Comparison of ENCODE assay signal across 10 cellular contexts in the genomic region with DNA sequence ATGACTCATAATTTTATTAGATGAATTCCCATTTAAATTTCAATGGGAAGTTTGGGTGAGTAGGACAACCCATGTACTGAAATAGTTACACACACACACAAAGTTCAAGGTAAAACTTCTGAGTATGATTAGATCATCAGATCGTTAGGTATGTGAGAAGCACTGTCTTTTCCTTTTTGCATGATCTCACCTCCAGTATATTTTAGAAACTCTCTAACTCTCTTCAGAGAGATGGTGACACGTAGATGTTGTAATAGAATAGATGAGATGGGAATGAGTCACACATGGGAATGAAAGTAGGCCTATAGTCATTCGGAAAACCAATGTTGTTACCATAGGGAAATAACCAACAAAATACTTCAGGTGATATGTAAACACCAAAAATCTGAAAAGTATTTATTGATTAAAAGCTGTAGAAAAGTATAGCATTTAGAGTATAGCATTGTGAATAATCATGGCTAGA. TPM values are rescaled to one million over a fixed set of nuclear protein-coding genes. Genes with fewer than 3 reads are reported as not detected.
DNase-seq lines count a peak whose midpoint lies in the region; ATAC-seq and TF ChIP-seq lines count a peak whose summit lies in the region.
"Had no signal": no experiment of that assay in that cellular context is flagged by ENCODE, and none has a peak within 500 bp of the region (broad histone marks: within the 10 kb centered on the region; RNA-seq: fewer than 3 reads in every experiment).

No MANE protein-coding gene starts in this region.

- no peak overlapping the region for H3K27ac Mint-ChIP-seq in T-cell
- no peak overlapping the region for H3K27ac Mint-ChIP-seq in activated CD4-positive, alpha-beta T cell treated with anti-CD3 and anti-CD28 coated beads, Interleukin-2, amount 10 ng/mL, durations not matched to agents 24 days and 14 days

- peak; percentile 84 for ATAC-seq in RWPE2 (ENCODE audit: low read depth)
- no peak for ATAC-seq in T-cell (replicated peaks in 1 of 4)
- ATAC-seq in GM19035 (IDR thresholded peaks at IDR 0.05; ENCODE audit: unreplicated experiment), result no peak
- no peak for ATAC-seq in GM18909 (IDR thresholded peaks at IDR 0.05; ENCODE audit: poor library complexity, unreplicated experiment)

- H3K9me3 Mint-ChIP-seq in T-cell, result no peaks in the 10 kb centered on the region
- H3K9me3 Mint-ChIP-seq in activated CD4-positive, alpha-beta T cell treated with anti-CD3 and anti-CD28 coated beads, Interleukin-2, amount 10 ng/mL, durations not matched to agents 24 days and 14 days, result no peaks in the 10 kb centered on the region

- peaks cover 51% of the 10 kb centered on the region for H3F3A ChIP-seq in GM23248 (ENCODE audit: insufficient read depth)

- TF ChIP-seq CTCF in AG04449 (IDR thresholded peaks at IDR 0.05; ENCODE audit: insufficient read depth, low read length, missing control alignments) (no peak), RWPE2 (IDR thresholded peaks at IDR 0.05; ENCODE audit: poor library complexity, severe bottlenecking) (no peak)

- H3K4me3 Mint-ChIP-seq in T-cell, result no peak overlapping the region
- no peak overlapping the region for H3K4me3 Mint-ChIP-seq in activated CD4-positive, alpha-beta T cell treated with anti-CD3 and anti-CD28 coated beads, Interleukin-2, amount 10 ng/mL, durations not matched to agents 24 days and 14 days

- H3K27me3 Mint-ChIP-seq in T-cell, result peaks cover 9 to 18% of the 10 kb centered on the region in 2 donors
- H3K27me3 Mint-ChIP-seq in activated CD4-positive, alpha-beta T cell treated with anti-CD3 and anti-CD28 coated beads, Interleukin-2, amount 10 ng/mL, durations not matched to agents 24 days and 14 days, result peaks cover 11% of the 10 kb centered on the region

- H3K9me3 ChIP-seq in GM23248 (ENCODE audit: low read depth), result no peaks in the 10 kb centered on the region
- no peaks in the 10 kb centered on the region for H3K9me3 ChIP-seq in RWPE2 (ENCODE audit: severe bottlenecking)

- H3K4me1 Mint-ChIP-seq in T-cell, result no peaks in the 10 kb centered on the region
- H3K4me1 Mint-ChIP-seq in activated CD4-positive, alpha-beta T cell treated with anti-CD3 and anti-CD28 coated beads, Interleukin-2, amount 10 ng/mL, durations not matched to agents 24 days and 14 days, result peaks cover 2% of the 10 kb centered on the region

- H3K4me1 ChIP-seq in GM23248 (ENCODE audit: insufficient read depth), result peaks cover 34% of the 10 kb centered on the region
- peaks cover 43% of the 10 kb centered on the region for H3K4me1 ChIP-seq in RWPE2 (ENCODE audit: insufficient read depth, poor library complexity, severe bottlenecking)

- H4K20me1 ChIP-seq in GM23248 (ENCODE audit: insufficient read depth), result no peaks in the 10 kb centered on the region

- in situ Hi-C loops in GM23248 (cut with MboI), result no loop called here

- H3K27ac ChIP-seq in GM23248 (peak overlapping the region; percentile 99), RWPE2 (ENCODE audit: poor library complexity, severe bottlenecking) (peak overlapping the region; percentile 96)

- H3K79me2 ChIP-seq in GM23248 (ENCODE audit: insufficient read depth), result no peaks in the 10 kb centered on the region

- peak overlapping the region; percentile 78 for H3K9ac ChIP-seq in GM23248

- H3K36me3 ChIP-seq in GM23248 (ENCODE audit: low read depth), result no peaks in the 10 kb centered on the region
- H3K36me3 ChIP-seq in RWPE2 (ENCODE audit: low read depth), result no peaks in the 10 kb centered on the region

- POLR2A ChIA-PET in AG04449 (lab: Yijun Ruan, JAX) (interaction anchor here (1.3 kb wide), 1 partner anchor 39 kb away, joined by 3 read pairs; no protein-coding TSS in a partner anchor), T-cell (lab: Charles Lee) (interaction anchor here in 1 of 2 donors (0.6 kb wide), 1 partner anchor 778 kb away, joined by 7 read pairs; no protein-coding TSS in a partner anchor)

- no peaks in the 10 kb centered on the region for H3K9me2 ChIP-seq in GM23248 (ENCODE audit: insufficient read depth)

- 0 to 2% methylated on average over 3 of the region's 3 CpGs for WGBS in GM23248 (ENCODE audit: low coverage in 1 of 2, low lambda C conversion rate in 2 of 2, missing lambda C conversion rate in 2 of 2), 2 experiments

- H2AFZ ChIP-seq in GM23248, result no peak overlapping the region

- H3K4me3 ChIP-seq in AG04449 (ENCODE audit: low read depth, low read length) (no peak overlapping the region), GM23248 (no peak overlapping the region), RWPE2 (ENCODE audit: severe bottlenecking) (no peak overlapping the region)

- DNase-seq in AG04449 (ENCODE audit: low read depth, low spot score) (peak; percentile 94), GM23248 (peak; percentile 97), RWPE2 (ENCODE audit: low spot score) (no peak), glomerular visceral epithelial cell (ENCODE audit: extremely low spot score) (peak; percentile 95), T-cell (no peak)
- no peak for DNase-seq in activated CD4-positive, alpha-beta T cell treated with anti-CD3 and anti-CD28 coated beads, Interleukin-2, amount 10 ng/mL, durations not matched to agents 24 days and 14 days

- no peaks in the 10 kb centered on the region for H3K27me3 ChIP-seq in GM23248 (replicated peaks; ENCODE audit: insufficient read depth)
- no peaks in the 10 kb centered on the region for H3K27me3 ChIP-seq in RWPE2 (ENCODE audit: insufficient read depth, poor library complexity, severe bottlenecking)

- CTCF ChIA-PET in AG04449 (lab: Yijun Ruan, JAX) (interaction anchor here (0.8 to 3.6 kb wide), 6 partner anchors 11 to 747 kb away, joined by 3 to 17 read pairs (median 3); no protein-coding TSS in a partner anchor), T-cell (lab: Charles Lee) (no interaction called here)

- H3K36me3 Mint-ChIP-seq in T-cell, result no peaks in the 10 kb centered on the region
- H3K36me3 Mint-ChIP-seq in activated CD4-positive, alpha-beta T cell treated with anti-CD3 and anti-CD28 coated beads, Interleukin-2, amount 10 ng/mL, durations not matched to agents 24 days and 14 days (ENCODE audit: low read depth), result no peaks in the 10 kb centered on the region

- peak overlapping the region; percentile 50 for H3K4me2 ChIP-seq in GM23248 (ENCODE audit: unreplicated experiment)

- intact Hi-C loops in activated CD4-positive, alpha-beta T cell treated with anti-CD3 and anti-CD28 coated beads, Interleukin-2, amount 10 ng/mL, durations not matched to agents 24 days and 14 days (cut with micrococcal nuclease), result no loop called here

RNA-seq across cellular contexts. Expression of gene KRT23, which starts 22.2 kb away (rescaled TPM):
- total RNA-seq in GM23248 (2014; rRNA removed; shearing (Covaris generic)), result not detected in 2 replicates
- polyA plus RNA-seq in GM23248 (2016; fragmentation: Nextera tagmentation; extraction: Ambion mirVana), result 0.13 TPM in 1 of 2 replicates, not detected in the other
- not detected for total RNA-seq in T-cell
- not detected in 2 replicates for total RNA-seq in activated CD4-positive, alpha-beta T cell treated with anti-CD3 and anti-CD28 coated beads, Interleukin-2, amount 10 ng/mL, durations not matched to agents 24 days and 14 days
- total RNA-seq: activated CD8-positive, alpha-beta memory T cell treated with anti-CD3 and anti-CD28 coated beads for 36 hours had no signal

RNA-seq across cellular contexts. Expression of gene KRT20, which starts 30.2 kb away (rescaled TPM):
- not detected in 2 replicates for total RNA-seq in GM23248 (2014; rRNA removed; shearing (Covaris generic))
- not detected in 2 replicates for polyA plus RNA-seq in GM23248 (2016; fragmentation: Nextera tagmentation; extraction: Ambion mirVana)
- under 1 TPM in 1 of 5 donors, not detected in 4; 0.47 TPM for total RNA-seq in T-cell
- total RNA-seq in activated CD4-positive, alpha-beta T cell treated with anti-CD3 and anti-CD28 coated beads, Interleukin-2, amount 10 ng/mL, durations not matched to agents 24 days and 14 days, result not detected in 2 replicates
- total RNA-seq: activated CD8-positive, alpha-beta memory T cell treated with anti-CD3 and anti-CD28 coated beads for 36 hours had no signal

RNA-seq across cellular contexts. Expression of gene KRT12, which starts 48.2 kb away (rescaled TPM):
- total RNA-seq in GM23248 (2014; rRNA removed; shearing (Covaris generic)), result not detected in 2 replicates
- polyA plus RNA-seq in GM23248 (2016; fragmentation: Nextera tagmentation; extraction: Ambion mirVana), result not detected in 2 replicates
- total RNA-seq in T-cell, result under 1 TPM in 1 of 5 donors, not detected in 4; 0.10 TPM
- total RNA-seq in activated CD4-positive, alpha-beta T cell treated with anti-CD3 and anti-CD28 coated beads, Interleukin-2, amount 10 ng/mL, durations not matched to agents 24 days and 14 days, result not detected in 2 replicates
- total RNA-seq: activated CD8-positive, alpha-beta memory T cell treated with anti-CD3 and anti-CD28 coated beads for 36 hours; temporal lobe had no signal

RNA-seq across cellular contexts. Expression of gene KRT39, which starts 51.5 kb away (rescaled TPM):
- not detected in 2 replicates for total RNA-seq in GM23248 (2014; rRNA removed; shearing (Covaris generic))
- polyA plus RNA-seq in GM23248 (2016; fragmentation: Nextera tagmentation; extraction: Ambion mirVana), result not detected in 2 replicates
- total RNA-seq in T-cell, result not detected
- total RNA-seq in activated CD4-positive, alpha-beta T cell treated with anti-CD3 and anti-CD28 coated beads, Interleukin-2, amount 10 ng/mL, durations not matched to agents 24 days and 14 days, result not detected in 2 replicates
- total RNA-seq: activated CD8-positive, alpha-beta memory T cell treated with anti-CD3 and anti-CD28 coated beads for 36 hours; temporal lobe had no signal

Comparison
In these comparisons a context has a peak if more than half of its experiments do, and no peak if none do; other contexts are left out.
1. DNase-seq: peak in AG04449 (single experiment), GM23248 (single experiment) and glomerular visceral epithelial cell (single experiment); none in RWPE2 (single experiment), T-cell (0 of 34) and activated CD4-positive, alpha-beta T cell treated with anti-CD3 and anti-CD28 coated beads, Interleukin-2, amount 10 ng/mL, durations not matched to agents 24 days and 14 days (single experiment).